Comparison of ENCODE assay signal across 28 cellular contexts in genomic region chr1:75693551-75693950, GRCh38.
"Had no signal": no experiment of that assay in that cellular context is flagged by ENCODE, and none has a peak within 500 bp of the region (broad histone marks: within the 10 kb centered on the region; RNA-seq: fewer than 3 reads in every experiment).

No MANE protein-coding gene starts in this region.

- H3K4me3 Mint-ChIP-seq: natural killer cell; nephron; neural progenitor cell; stimulated activated effector memory CD8-positive, alpha-beta T cell treated with anti-CD3 and anti-CD28 coated beads, Interleukin-12 subunit alpha, Interleukin-12 subunit beta, amount 100 ng/mL, for 72 hours; stimulated activated naive B cell treated with anti-CD40 and anti-IgM and Interleukin-4, amounts not matched to agents 10 μg/mL and 1 μg/mL and 100 μg/mL, for 72 hours; stimulated activated naive CD8-positive, alpha-beta T cell treated with anti-CD3 and anti-CD28 coated beads, Interleukin-15, Interleukin-2, amounts not matched to agents 100 ng/mL and 50 ng/mL, for 24 hours had no signal

- H3K4me3 ChIP-seq: neural progenitor cell, ovary, psoas muscle, right lobe of liver, sigmoid colon, stomach, thoracic aorta, thyroid gland, tibial nerve, upper lobe of left lung, vagina had no signal

- H3K36me3 ChIP-seq: neural progenitor cell, ovary, right lobe of liver, sigmoid colon, stomach, thoracic aorta, thyroid gland, tibial nerve, upper lobe of left lung, vagina had no signal

- H3K9ac ChIP-seq: neural progenitor cell, parathyroid adenoma had no signal

- H3K9me3 Mint-ChIP-seq: natural killer cell; neural progenitor cell; stimulated activated effector memory CD8-positive, alpha-beta T cell treated with anti-CD3 and anti-CD28 coated beads, Interleukin-12 subunit alpha, Interleukin-12 subunit beta, amount 100 ng/mL, for 72 hours had no signal

- H3K36me3 Mint-ChIP-seq: natural killer cell; neural progenitor cell; stimulated activated effector memory CD8-positive, alpha-beta T cell treated with anti-CD3 and anti-CD28 coated beads, Interleukin-12 subunit alpha, Interleukin-12 subunit beta, amount 100 ng/mL, for 72 hours; stimulated activated naive B cell treated with anti-CD40 and anti-IgM and Interleukin-4, amounts not matched to agents 10 μg/mL and 1 μg/mL and 100 μg/mL, for 72 hours had no signal

- H3K27ac Mint-ChIP-seq: natural killer cell; nephron; neural progenitor cell; progenitor cell of endocrine pancreas; stimulated activated effector memory CD8-positive, alpha-beta T cell treated with anti-CD3 and anti-CD28 coated beads, Interleukin-12 subunit alpha, Interleukin-12 subunit beta, amount 100 ng/mL, for 72 hours; stimulated activated naive B cell treated with anti-CD40 and anti-IgM and Interleukin-4, amounts not matched to agents 10 μg/mL and 1 μg/mL and 100 μg/mL, for 72 hours; stimulated activated naive CD8-positive, alpha-beta T cell treated with anti-CD3 and anti-CD28 coated beads, Interleukin-15, Interleukin-2, amounts not matched to agents 100 ng/mL and 50 ng/mL, for 24 hours had no signal

- H3K9me3 ChIP-seq: ovary, psoas muscle, right lobe of liver, sigmoid colon, stomach, thoracic aorta, thyroid gland, tibial nerve, upper lobe of left lung, vagina had no signal

- DNase-seq: natural killer cell; occipital lobe; ovary; posterior cingulate gyrus; psoas muscle; right cardiac atrium; right lobe of liver; sigmoid colon; small intestine; stimulated activated CD4-positive, alpha-beta T cell treated with anti-CD3 and anti-CD28 coated beads, Interleukin-15, amount 100 ng/mL, for 24 hours; stimulated activated CD4-positive, alpha-beta T cell treated with anti-CD3 and anti-CD28 coated beads, Interleukin-2, amount 100 ng/mL, for 24 hours; stimulated activated CD4-positive, alpha-beta T cell treated with anti-CD3 and anti-CD28 coated beads, Interleukin-2, amount 100 ng/mL, for 48 hours; stimulated activated CD4-positive, alpha-beta T cell treated with anti-CD3 and anti-CD28 coated beads, Interleukin-4, amount 100 ng/mL, for 24 hours; stimulated activated naive B cell treated with anti-CD40 and anti-IgM and Interleukin-4, amounts not matched to agents 10 μg/mL and 1 μg/mL and 100 μg/mL, for 72 hours; stimulated activated naive CD4-positive, alpha-beta T cell treated with Interleukin-2 at 50 U/mL for 16 hours; stomach; thyroid gland; trophoblast cell; upper lobe of left lung had no signal

- H3K4me1 ChIP-seq: neural progenitor cell, parathyroid adenoma, psoas muscle, right lobe of liver, sigmoid colon, stomach, thyroid gland, tibial nerve, upper lobe of left lung, vagina had no signal

- H3K27me3 ChIP-seq: neural progenitor cell, ovary, right lobe of liver, sigmoid colon, stomach, thyroid gland, tibial nerve, upper lobe of left lung, vagina had no signal

- H3K27me3 Mint-ChIP-seq: progenitor cell of endocrine pancreas had no signal

- H3K27ac ChIP-seq: neural progenitor cell, ovary, parathyroid adenoma, psoas muscle, right lobe of liver, sigmoid colon, stomach, thoracic aorta, thyroid gland, tibial nerve, upper lobe of left lung, vagina had no signal

- H3K4me1 Mint-ChIP-seq: natural killer cell; nephron; neural progenitor cell; stimulated activated effector memory CD8-positive, alpha-beta T cell treated with anti-CD3 and anti-CD28 coated beads, Interleukin-12 subunit alpha, Interleukin-12 subunit beta, amount 100 ng/mL, for 72 hours; stimulated activated naive B cell treated with anti-CD40 and anti-IgM and Interleukin-4, amounts not matched to agents 10 μg/mL and 1 μg/mL and 100 μg/mL, for 72 hours had no signal
